Comparison of ENCODE assay signal across 8 cellular contexts in the genomic region with DNA sequence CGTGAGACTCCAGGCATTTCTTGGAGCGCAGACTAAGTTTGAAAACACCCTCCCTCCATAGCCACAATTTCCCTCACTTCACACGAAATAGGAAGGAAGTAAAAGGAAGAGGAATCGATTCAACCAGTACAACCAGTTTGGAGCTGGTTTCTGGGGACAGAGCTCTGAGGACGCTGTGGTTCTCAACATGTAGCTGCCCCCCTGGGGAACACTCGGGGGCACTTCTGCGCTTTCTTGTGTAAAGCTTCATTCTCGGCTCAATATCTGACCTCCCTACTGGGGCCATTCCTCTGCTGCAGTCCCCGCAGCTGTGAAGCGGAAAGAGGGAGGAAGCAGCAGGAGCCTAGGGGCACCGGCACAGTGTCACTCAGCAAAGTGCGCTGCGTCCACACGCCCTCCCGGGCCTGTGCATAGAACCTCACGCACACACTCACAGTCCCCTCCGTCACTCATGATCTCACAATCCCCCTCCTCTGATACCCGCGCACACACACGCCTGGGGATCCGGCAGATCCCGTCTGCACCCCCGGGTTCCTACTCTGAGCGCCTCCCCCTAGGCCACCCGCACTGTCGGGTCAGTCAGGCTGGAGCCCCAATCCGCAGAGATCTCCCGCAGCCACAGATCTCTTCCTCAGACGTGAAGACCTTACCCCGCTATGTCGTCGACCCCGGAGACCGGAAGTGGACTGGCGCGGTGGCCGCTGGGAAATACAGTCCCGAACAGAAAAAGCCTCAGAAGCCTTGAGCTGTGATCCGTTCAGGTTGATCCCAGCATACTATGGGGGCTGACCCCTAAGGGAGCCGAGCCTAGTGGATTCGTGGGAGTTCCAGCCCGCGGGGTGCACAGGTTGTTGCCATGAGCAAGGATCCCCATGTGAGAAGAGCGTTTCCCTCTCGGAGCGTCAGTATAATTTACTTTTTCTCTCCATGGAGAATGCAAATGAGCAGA. TPM values are rescaled to one million over a fixed set of nuclear protein-coding genes. Genes with fewer than 3 reads are reported as not detected.
DNase-seq lines count a peak whose midpoint lies in the region; ATAC-seq, FAIRE-seq and TF ChIP-seq lines count a peak whose summit lies in the region.

A gene (minus strand): TSS at position 688 of the 949 bp plus-strand sequence. CDS start 6,190 bp downstream, outside the sequence.

- H3K36me3 ChIP-seq in adipocyte (ENCODE audit: control insufficient read depth, insufficient read depth, low read length, severe bottlenecking) (no peaks in the 10 kb centered on the region), cardiac muscle cell (no peaks in the 10 kb centered on the region), pancreas (no peaks in the 10 kb centered on the region), thymus (ENCODE audit: control insufficient read depth, insufficient read depth) (no peaks in the 10 kb centered on the region)

- DNase-seq in ELR (ENCODE audit: low read depth) = peak; percentile 72
- DNase-seq in HEK293T (ENCODE audit: extremely low spot score) = peak; percentile 77
- DNase-seq in NCI-H128 (lab: John Stamatoyannopoulos, UW; ENCODE audit: unreplicated experiment) = peak; percentile 40
- DNase-seq in T-cell = peak; percentile 58 to 84 (median 73)
- DNase-seq in adipocyte (ENCODE audit: low read depth) = peak; percentile 84
- DNase-seq in cardiac muscle cell (ENCODE audit: low read depth in 1 of 2, low spot score in 1 of 2) = peak; percentile 75 to 87
- peak; percentile 63 to 87 (median 79) for DNase-seq in pancreas

- H3K4me1 ChIP-seq in adipocyte (ENCODE audit: control insufficient read depth, insufficient read depth, low read length) = peaks cover 12% of the 10 kb centered on the region
- H3K4me1 ChIP-seq in cardiac muscle cell (ENCODE audit: low read depth) = peaks cover 6% of the 10 kb centered on the region
- peaks cover 0 to 8% (median 0%) of the 10 kb centered on the region in 3 donors for H3K4me1 ChIP-seq in pancreas
- peaks cover 5% of the 10 kb centered on the region for H3K4me1 ChIP-seq in thymus (ENCODE audit: control insufficient read depth, insufficient read depth, low read length)

- peak within 1 kb of the TSS; percentile 90 for H3K27ac ChIP-seq in cardiac muscle cell
- peak within 1 kb of the TSS; percentile 83 to 87 (median 84) for H3K27ac ChIP-seq in pancreas
- H3K27ac ChIP-seq in thymus (ENCODE audit: low read depth) = peak within 1 kb of the TSS; percentile 97

- H3K9me3 ChIP-seq in adipocyte (ENCODE audit: control insufficient read depth, low read length) (no peaks in the 10 kb centered on the region), cardiac muscle cell (ENCODE audit: low read depth) (no peaks in the 10 kb centered on the region), pancreas (no peaks in the 10 kb centered on the region), thymus (ENCODE audit: control insufficient read depth) (no peaks in the 10 kb centered on the region)

- peak within 1 kb of the TSS; percentile 93 for H3K4me3 ChIP-seq in adipocyte (ENCODE audit: low read length)
- peak within 1 kb of the TSS; percentile 71 for H3K4me3 ChIP-seq in cardiac muscle cell
- peak within 1 kb of the TSS; percentile 56 to 94 (median 74) for H3K4me3 ChIP-seq in pancreas
- H3K4me3 ChIP-seq in thymus (ENCODE audit: low read length) = peak within 1 kb of the TSS; percentile 87

- peaks cover 43 to 49% (median 48%) of the 10 kb centered on the region in 3 donors for H3K4me1 Mint-ChIP-seq in T-cell

- H3K9ac ChIP-seq in adipocyte (ENCODE audit: low read length) = peak within 1 kb of the TSS; percentile 94

- POLR2A ChIA-PET in HEK293T (lab: Yijun Ruan, JAX) (interaction anchor here (1.0 to 1.6 kb wide), 6 partner anchors 9 to 398 kb away, joined by 3 to 8 read pairs (median 3); a partner anchor contains a TSS), T-cell (lab: Charles Lee) (interaction anchor here (0.6 kb wide), 3 partner anchors 120 to 476 kb away, joined by 3 to 4 read pairs (median 3); a partner anchor contains a TSS)

- H3K4me3 Mint-ChIP-seq in T-cell = peak within 1 kb of the TSS; percentile 96 to 100 (median 100)

- H3K9me3 Mint-ChIP-seq in T-cell = peaks cover 2 to 6% (median 2%) of the 10 kb centered on the region in 3 donors

- TF ChIP-seq CTCF in cardiac muscle cell (IDR thresholded peaks at IDR 0.05; ENCODE audit: low read depth, low read length) (no peak), pancreas (IDR thresholded peaks at IDR 0.05) (no peak)

- H3K36me3 Mint-ChIP-seq in T-cell = peaks cover 16% of the 10 kb centered on the region

- peaks cover 4 to 13% of the 10 kb centered on the region in 2 donors for H3K27me3 Mint-ChIP-seq in T-cell

- H3K27ac Mint-ChIP-seq in T-cell = peak within 1 kb of the TSS; percentile 99 to 100

- ATAC-seq in T-cell (replicated peaks in 1 of 4) (peak; percentile 87 to 94 (median 90)), pancreas (peak; percentile 96 to 98 (median 97))

- intact Hi-C loops in pancreas (cut with DNase I) = no loop called here

- FAIRE-seq in pancreas (lab: Jason Lieb, UNC) = no peak

- H3K27me3 ChIP-seq in adipocyte (replicated peaks; ENCODE audit: control insufficient read depth, insufficient read depth, low read length) (no peaks in the 10 kb centered on the region), cardiac muscle cell (peaks cover 3% of the 10 kb centered on the region), pancreas (no peaks in the 10 kb centered on the region), thymus (ENCODE audit: control insufficient read depth, insufficient read depth) (no peaks in the 10 kb centered on the region)

- WGBS in pancreas, 2 donors = 0% methylated on average over 46 of the region's 46 CpGs
- WGBS in thymus = under 1% methylated on average over 46 of the region's 46 CpGs

- CTCF ChIA-PET in HEK293T (lab: Yijun Ruan, JAX) (no interaction called here), T-cell (lab: Charles Lee) (interaction anchor here in 1 of 2 donors (0.5 to 1.7 kb wide), 2 partner anchors 120 to 299 kb away, joined by 3 to 8 read pairs; a partner anchor contains a TSS)

TF ChIP-seq in HEK293T, 16 proteins besides CTCF, POLR2A, EP300 and RAD21:
- TF ChIP-seq, protein P1, sequence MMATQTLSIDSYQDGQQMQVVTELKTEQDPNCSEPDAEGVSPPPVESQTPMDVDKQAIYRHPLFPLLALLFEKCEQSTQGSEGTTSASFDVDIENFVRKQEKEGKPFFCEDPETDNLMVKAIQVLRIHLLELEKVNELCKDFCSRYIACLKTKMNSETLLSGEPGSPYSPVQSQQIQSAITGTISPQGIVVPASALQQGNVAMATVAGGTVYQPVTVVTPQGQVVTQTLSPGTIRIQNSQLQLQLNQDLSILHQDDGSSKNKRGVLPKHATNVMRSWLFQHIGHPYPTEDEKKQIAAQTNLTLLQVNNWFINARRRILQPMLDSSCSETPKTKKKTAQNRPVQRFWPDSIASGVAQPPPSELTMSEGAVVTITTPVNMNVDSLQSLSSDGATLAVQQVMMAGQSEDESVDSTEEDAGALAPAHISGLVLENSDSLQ (IDR thresholded peaks at IDR 0.05) = peak; percentile 87
- TF ChIP-seq ELF4 (IDR thresholded peaks at IDR 0.05) = peak; percentile 49; the same call in 1 of the 2 replicates
- TF ChIP-seq LEF1 (IDR thresholded peaks at IDR 0.05; ENCODE audit: borderline replicate concordance) = no peak
- TF ChIP-seq L3MBTL2 (conservative IDR thresholded peaks at IDR 0.05) = peak; percentile 70

RNA-seq across cellular contexts. Expression of the gene that starts here (rescaled TPM):
- 10 to 100 TPM; 18.2 to 43.0 (median 29.0) TPM for total RNA-seq in T-cell
- 15.4 and 20.8 TPM in 2 replicates for total RNA-seq in cardiac muscle cell
- polyA plus RNA-seq in cardiac muscle cell = 8.5 and 10.4 TPM in 2 replicates
- total RNA-seq in pancreas = 10 to 100 TPM in 4 of 6 donors, 1 to 10 TPM in 2; 7.4 to 19.7 (median 11.4) TPM
- polyA plus RNA-seq in pancreas = 10 to 100 TPM; 13.5 to 15.5 TPM
- 30.0 TPM for polyA plus RNA-seq in thymus

Comparison
In these comparisons a context has a peak if more than half of its experiments do, and no peak if none do; other contexts are left out.
1. Peak in every context shown above with its lines: DNase-seq, ATAC-seq, H3K4me3 ChIP-seq and H3K27ac ChIP-seq.